2 cellular contexts compared by ENCODE assay signal in the genomic region with DNA sequence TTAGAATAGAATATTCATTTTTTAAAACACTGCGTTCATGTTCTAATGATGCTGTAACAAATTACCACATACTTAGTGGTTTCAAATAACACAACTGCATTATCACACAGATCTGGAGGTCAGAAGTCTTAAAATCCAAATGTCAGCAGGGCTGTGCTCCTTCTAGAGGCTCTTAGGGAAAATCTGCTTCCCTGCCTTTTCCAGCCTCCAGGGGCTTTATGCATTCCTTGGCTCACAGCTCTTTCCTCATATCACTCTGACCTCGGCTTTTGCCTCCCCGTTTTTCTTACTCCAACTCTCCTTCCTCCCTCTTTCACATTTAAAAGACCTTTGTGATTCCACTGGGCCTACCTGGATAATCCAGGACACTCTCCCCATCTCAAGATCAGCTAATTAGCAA.
TF ChIP-seq lines count a peak whose summit lies in the region.

No MANE protein-coding gene starts in this region.

TF ChIP-seq in SK-N-SH treated with all-trans-retinoic acid at 6 μM for 48 hours, 23 proteins besides CTCF, POLR2A, EP300 and RAD21 (continued from another document):
- TF ChIP-seq, protein P1, sequence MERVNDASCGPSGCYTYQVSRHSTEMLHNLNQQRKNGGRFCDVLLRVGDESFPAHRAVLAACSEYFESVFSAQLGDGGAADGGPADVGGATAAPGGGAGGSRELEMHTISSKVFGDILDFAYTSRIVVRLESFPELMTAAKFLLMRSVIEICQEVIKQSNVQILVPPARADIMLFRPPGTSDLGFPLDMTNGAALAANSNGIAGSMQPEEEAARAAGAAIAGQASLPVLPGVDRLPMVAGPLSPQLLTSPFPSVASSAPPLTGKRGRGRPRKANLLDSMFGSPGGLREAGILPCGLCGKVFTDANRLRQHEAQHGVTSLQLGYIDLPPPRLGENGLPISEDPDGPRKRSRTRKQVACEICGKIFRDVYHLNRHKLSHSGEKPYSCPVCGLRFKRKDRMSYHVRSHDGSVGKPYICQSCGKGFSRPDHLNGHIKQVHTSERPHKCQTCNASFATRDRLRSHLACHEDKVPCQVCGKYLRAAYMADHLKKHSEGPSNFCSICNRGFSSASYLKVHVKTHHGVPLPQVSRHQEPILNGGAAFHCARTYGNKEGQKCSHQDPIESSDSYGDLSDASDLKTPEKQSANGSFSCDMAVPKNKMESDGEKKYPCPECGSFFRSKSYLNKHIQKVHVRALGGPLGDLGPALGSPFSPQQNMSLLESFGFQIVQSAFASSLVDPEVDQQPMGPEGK (CRISPR knock-in tag; IDR thresholded peaks at IDR 0.05; ENCODE audit: borderline replicate concordance), result no peak
- no peak for TF ChIP-seq ISL1 (CRISPR knock-in tag; IDR thresholded peaks at IDR 0.05)

TF ChIP-seq in SK-N-SH, 30 proteins besides CTCF, POLR2A, EP300 and RAD21 (continued from another document):
- TF ChIP-seq, protein P2, sequence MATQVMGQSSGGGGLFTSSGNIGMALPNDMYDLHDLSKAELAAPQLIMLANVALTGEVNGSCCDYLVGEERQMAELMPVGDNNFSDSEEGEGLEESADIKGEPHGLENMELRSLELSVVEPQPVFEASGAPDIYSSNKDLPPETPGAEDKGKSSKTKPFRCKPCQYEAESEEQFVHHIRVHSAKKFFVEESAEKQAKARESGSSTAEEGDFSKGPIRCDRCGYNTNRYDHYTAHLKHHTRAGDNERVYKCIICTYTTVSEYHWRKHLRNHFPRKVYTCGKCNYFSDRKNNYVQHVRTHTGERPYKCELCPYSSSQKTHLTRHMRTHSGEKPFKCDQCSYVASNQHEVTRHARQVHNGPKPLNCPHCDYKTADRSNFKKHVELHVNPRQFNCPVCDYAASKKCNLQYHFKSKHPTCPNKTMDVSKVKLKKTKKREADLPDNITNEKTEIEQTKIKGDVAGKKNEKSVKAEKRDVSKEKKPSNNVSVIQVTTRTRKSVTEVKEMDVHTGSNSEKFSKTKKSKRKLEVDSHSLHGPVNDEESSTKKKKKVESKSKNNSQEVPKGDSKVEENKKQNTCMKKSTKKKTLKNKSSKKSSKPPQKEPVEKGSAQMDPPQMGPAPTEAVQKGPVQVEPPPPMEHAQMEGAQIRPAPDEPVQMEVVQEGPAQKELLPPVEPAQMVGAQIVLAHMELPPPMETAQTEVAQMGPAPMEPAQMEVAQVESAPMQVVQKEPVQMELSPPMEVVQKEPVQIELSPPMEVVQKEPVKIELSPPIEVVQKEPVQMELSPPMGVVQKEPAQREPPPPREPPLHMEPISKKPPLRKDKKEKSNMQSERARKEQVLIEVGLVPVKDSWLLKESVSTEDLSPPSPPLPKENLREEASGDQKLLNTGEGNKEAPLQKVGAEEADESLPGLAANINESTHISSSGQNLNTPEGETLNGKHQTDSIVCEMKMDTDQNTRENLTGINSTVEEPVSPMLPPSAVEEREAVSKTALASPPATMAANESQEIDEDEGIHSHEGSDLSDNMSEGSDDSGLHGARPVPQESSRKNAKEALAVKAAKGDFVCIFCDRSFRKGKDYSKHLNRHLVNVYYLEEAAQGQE (IDR thresholded peaks at IDR 0.05; ENCODE audit: low read depth, low read length), result no peak
